In genomic region chr4:91936301-91936700, GRCh38 we compare ENCODE assay signal across 16 cellular contexts.
DNase-seq lines count a peak whose midpoint lies in the region; ATAC-seq, FAIRE-seq and TF ChIP-seq lines count a peak whose summit lies in the region.
"Had no signal": no experiment of that assay in that cellular context is flagged by ENCODE, and none has a peak within 500 bp of the region (broad histone marks: within the 10 kb centered on the region; RNA-seq: fewer than 3 reads in every experiment).

No MANE protein-coding gene starts in this region.

- DNase-seq in COR-L47 (lab: John Stamatoyannopoulos, UW): peak; percentile 79
- peak; percentile 3 for DNase-seq in LHCN-M2 (ENCODE audit: low read depth)
- DNase-seq in RPMI7951 (ENCODE audit: low read depth): peak; percentile 5
- DNase-seq in fibroblast of villous mesenchyme (ENCODE audit: low read depth): peak; percentile 16
- DNase-seq in NCI-H2196 (lab: John Stamatoyannopoulos, UW; ENCODE audit: unreplicated experiment): no peak
- DNase-seq in HTR-8/SVneo (ENCODE audit: insufficient read length, low spot score): no peak
- no peak for DNase-seq in NCI-H1436 (lab: John Stamatoyannopoulos, UW)
- DNase-seq: activated CD4-positive, alpha-beta T cell treated with anti-CD3 and anti-CD28 coated beads, Interleukin-2, amount 10 ng/mL, durations not matched to agents 24 days and 14 days; activated naive CD8-positive, alpha-beta T cell treated with anti-CD3 and anti-CD28 coated beads, Interleukin-2, amount 10 ng/mL, durations not matched to agents 7 days and 5 days; activated T-cell treated with anti-CD3 and anti-CD28 coated beads, Interleukin-2, amount 50 U/mL, for 1 hour; HFFc6; NCI-H774; spleen had no signal

- no peak for TF ChIP-seq CTCF in fibroblast of villous mesenchyme (IDR thresholded peaks at IDR 0.05; ENCODE audit: insufficient read depth, low read depth, low read length)

- no peak overlapping the region for H3K4me3 ChIP-seq in fibroblast of villous mesenchyme (ENCODE audit: low read depth, low read length)
- H3K4me3 ChIP-seq: spleen had no signal

- no peak for FAIRE-seq in HTR-8/SVneo (lab: Jason Lieb, UNC)
- FAIRE-seq: colon had no signal

- no peak for ATAC-seq in GM19351 (IDR thresholded peaks at IDR 0.05; ENCODE audit: unreplicated experiment)
- ATAC-seq: esophagus mucosa had no signal

Comparison
In these comparisons a context has a peak if more than half of its experiments do, and no peak if none do; other contexts are left out.
1. DNase-seq: peak in COR-L47 (single experiment), LHCN-M2 (single experiment), RPMI7951 (single experiment) and fibroblast of villous mesenchyme (single experiment); none in NCI-H2196 (single experiment), HTR-8/SVneo (single experiment) and NCI-H1436 (single experiment).